Comparison of ENCODE assay signal across 19 cellular contexts in the genomic region with DNA sequence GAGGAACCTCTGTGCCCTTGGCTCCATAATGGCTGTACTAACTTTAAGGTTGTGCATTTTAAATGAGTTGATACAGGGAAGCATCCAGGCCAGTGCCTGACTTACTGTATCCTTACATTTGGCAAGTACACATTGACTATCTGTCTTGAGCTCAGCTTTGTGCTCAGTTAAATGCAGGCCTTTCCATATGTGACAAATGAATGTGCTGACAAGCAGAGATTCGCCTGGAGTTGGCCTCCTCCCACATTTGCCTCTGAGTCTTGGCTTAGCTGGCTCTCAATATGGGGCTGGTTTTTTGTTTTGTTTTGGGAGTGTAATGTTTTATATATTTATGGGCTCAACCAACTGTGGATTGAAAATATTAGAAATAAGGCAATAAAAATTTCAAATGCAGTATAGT. TPM values are rescaled to one million over a fixed set of nuclear protein-coding genes. Genes with fewer than 3 reads are reported as not detected.
DNase-seq lines count a peak whose midpoint lies in the region; ATAC-seq and TF ChIP-seq lines count a peak whose summit lies in the region.
"Had no signal": no experiment of that assay in that cellular context is flagged by ENCODE, and none has a peak within 500 bp of the region (broad histone marks: within the 10 kb centered on the region; RNA-seq: fewer than 3 reads in every experiment).

No MANE protein-coding gene starts in this region.

- peaks cover 96% of the 10 kb centered on the region for H3K79me2 ChIP-seq in GM23338 (replicated peaks; ENCODE audit: insufficient read depth)

- no peaks in the 10 kb centered on the region for H3K9me3 Mint-ChIP-seq in GM23338
- peaks cover 3% of the 10 kb centered on the region for H3K9me3 Mint-ChIP-seq in mesothelial cell of epicardium
- H3K9me3 Mint-ChIP-seq in activated CD4-positive, alpha-beta memory T cell treated with anti-CD3 and anti-CD28 coated beads, Interleukin-2, amount 10 ng/mL, durations not matched to agents 7 days and 5 days: no peaks in the 10 kb centered on the region
- H3K9me3 Mint-ChIP-seq: CD4-positive, alpha-beta T cell had no signal

- H3K27me3 ChIP-seq in GM23338 (ENCODE audit: insufficient read depth): no peaks in the 10 kb centered on the region
- no peaks in the 10 kb centered on the region for H3K27me3 ChIP-seq in spleen (replicated peaks in 1 of 7)

- intact Hi-C loops in spleen (cut with DNase I; ENCODE audit: low total_unique reads): no loop called here

- H3K4me1 ChIP-seq in GM23338 (ENCODE audit: insufficient read depth) (peaks cover 91% of the 10 kb centered on the region), spleen (peaks cover 0 to 6% (median 2%) of the 10 kb centered on the region in 6 donors)

- peak overlapping the region; percentile 48 for H3K4me3 Mint-ChIP-seq in GM23338
- H3K4me3 Mint-ChIP-seq in mesothelial cell of epicardium: no peak overlapping the region
- H3K4me3 Mint-ChIP-seq in activated CD4-positive, alpha-beta memory T cell treated with anti-CD3 and anti-CD28 coated beads, Interleukin-2, amount 10 ng/mL, durations not matched to agents 7 days and 5 days: no peak overlapping the region
- H3K4me3 Mint-ChIP-seq: CD4-positive, alpha-beta T cell had no signal

- H3K27ac Mint-ChIP-seq in GM23338 (no peak overlapping the region), mesothelial cell of epicardium (peak overlapping the region; percentile 60)
- no peak overlapping the region for H3K27ac Mint-ChIP-seq in activated CD4-positive, alpha-beta memory T cell treated with anti-CD3 and anti-CD28 coated beads, Interleukin-2, amount 10 ng/mL, durations not matched to agents 7 days and 5 days
- H3K27ac Mint-ChIP-seq: CD4-positive, alpha-beta T cell had no signal

- H3F3A ChIP-seq in GM23338 (replicated peaks; ENCODE audit: low read depth): peaks cover 31% of the 10 kb centered on the region

- TF ChIP-seq POLR2A in erythroblast (IDR thresholded peaks at IDR 0.05; ENCODE audit: low read length): no peak
- no peak for TF ChIP-seq POLR2A in spleen (IDR thresholded peaks at IDR 0.05)

- H3K36me3 ChIP-seq in GM23338 (ENCODE audit: insufficient read depth): no peaks in the 10 kb centered on the region
- no peaks in the 10 kb centered on the region for H3K36me3 ChIP-seq in spleen

- no peak for ATAC-seq in GM23338
- ATAC-seq: Panc1 had no signal

- H3K4me2 ChIP-seq in GM23338: peak overlapping the region; percentile 76

- H4K20me1 ChIP-seq in GM23338 (replicated peaks; ENCODE audit: insufficient read depth): peaks cover 80% of the 10 kb centered on the region

- H3K36me3 Mint-ChIP-seq in GM23338 (ENCODE audit: low read depth) (peaks cover 18% of the 10 kb centered on the region; the same call in 2 of the 3 replicates), mesothelial cell of epicardium (no peaks in the 10 kb centered on the region)
- H3K36me3 Mint-ChIP-seq in activated CD4-positive, alpha-beta memory T cell treated with anti-CD3 and anti-CD28 coated beads, Interleukin-2, amount 10 ng/mL, durations not matched to agents 7 days and 5 days (ENCODE audit: low read depth): no peaks in the 10 kb centered on the region

- POLR2A ChIA-PET in activated CD4-positive, alpha-beta memory T cell treated with anti-CD3 and anti-CD28 coated beads, Interleukin-2, amount 10 ng/mL, durations not matched to agents 7 days and 5 days (lab: Charles Lee): no interaction called here

- no peak overlapping the region for H2AFZ ChIP-seq in GM23338

- 82 to 94% (median 88%) methylated on average over 1 of the region's 1 CpG for WGBS in spleen, 5 donors

- H3K4me3 ChIP-seq in GM23338: peak overlapping the region; percentile 46; the same call in 1 of the 2 replicates
- no peak overlapping the region for H3K4me3 ChIP-seq in spleen

- TF ChIP-seq CTCF in GM23338 (conservative IDR thresholded peaks at IDR 0.05; ENCODE audit: low read depth in 2 of 2): no peak
- no peak for TF ChIP-seq CTCF in mesothelial cell of epicardium (IDR thresholded peaks at IDR 0.05; ENCODE audit: unreplicated experiment)
- no peak for TF ChIP-seq CTCF in spleen (IDR thresholded peaks at IDR 0.05 in 8 of 11, conservative IDR thresholded peaks at IDR 0.05 in 3 of 11)

- H3K4me1 Mint-ChIP-seq in GM23338 (peaks cover 95% of the 10 kb centered on the region), mesothelial cell of epicardium (peaks cover 70% of the 10 kb centered on the region)
- peaks cover 9% of the 10 kb centered on the region for H3K4me1 Mint-ChIP-seq in activated CD4-positive, alpha-beta memory T cell treated with anti-CD3 and anti-CD28 coated beads, Interleukin-2, amount 10 ng/mL, durations not matched to agents 7 days and 5 days

- no peaks in the 10 kb centered on the region for H3K9me2 ChIP-seq in GM23338 (ENCODE audit: insufficient read depth)

- no peak overlapping the region for H3K27ac ChIP-seq in GM23338 (ENCODE audit: low read depth)
- H3K27ac ChIP-seq in spleen: no peak overlapping the region

- CTCF ChIA-PET in activated CD4-positive, alpha-beta memory T cell treated with anti-CD3 and anti-CD28 coated beads, Interleukin-2, amount 10 ng/mL, durations not matched to agents 7 days and 5 days (lab: Charles Lee): no interaction called here

- H3K27me3 Mint-ChIP-seq in GM23338 (ENCODE audit: insufficient read depth, low read depth, poor library complexity): peaks cover 45% of the 10 kb centered on the region
- H3K27me3 Mint-ChIP-seq in mesothelial cell of epicardium (ENCODE audit: low read depth): no peaks in the 10 kb centered on the region
- H3K27me3 Mint-ChIP-seq in activated CD4-positive, alpha-beta memory T cell treated with anti-CD3 and anti-CD28 coated beads, Interleukin-2, amount 10 ng/mL, durations not matched to agents 7 days and 5 days: peaks cover 9% of the 10 kb centered on the region
- H3K27me3 Mint-ChIP-seq: CD4-positive, alpha-beta T cell had no signal

- H3K9me3 ChIP-seq in spleen: no peaks in the 10 kb centered on the region

- DNase-seq in GM23338 (ENCODE audit: low spot score) (no peak), NCI-H226 (peak; percentile 33), erythroblast (lab: John Stamatoyannopoulos, UW) (peak; percentile 46 to 51), mesothelial cell of epicardium (ENCODE audit: low spot score in 2 of 2, unreplicated experiment in 2 of 2) (no peak), DMS 273 (lab: John Stamatoyannopoulos, UW; ENCODE audit: unreplicated experiment) (no peak), spleen (no peak), NCI-H1694 treated with DMSO at 0.1 percent for 48 hours (lab: John Stamatoyannopoulos, UW) (no peak)
- no peak for DNase-seq in activated CD4-positive, alpha-beta memory T cell treated with anti-CD3 and anti-CD28 coated beads, Interleukin-2, amount 10 ng/mL, durations not matched to agents 7 days and 5 days
- DNase-seq: AML-193; CD4-positive, alpha-beta T cell; DND-41; GDM1; NCI-H1105; NCI-H187; NCI-H510A; NCI-H82; SHP77 treated with DMSO at 0.1 percent for 48 hours had no signal

TF ChIP-seq in GM23338, 12 proteins besides CTCF, POLR2A, EP300 and RAD21:
- TF ChIP-seq ZNF114 (CRISPR knock-in tag; IDR thresholded peaks at IDR 0.05): no peak
TF ChIP-seq in GM23338: peak in this region for 0.

RNA-seq across cellular contexts. Expression of a gene that starts 29.7 kb away (rescaled TPM):
- 318 and 346 TPM in 2 replicates for total RNA-seq in GM23338 (2014; rRNA removed; shearing (Covaris generic))
- polyA plus RNA-seq in GM23338 (2016; fragmentation: Nextera tagmentation; extraction: Ambion mirVana): 71.2 and 71.5 TPM in 2 replicates
- 2.7 to 3.1 TPM (median 3.0 TPM) in 3 replicates for total RNA-seq in mesothelial cell of epicardium
- total RNA-seq in spleen: under 1 TPM in 3 of 7 donors, not detected in 4; 0.03 to 0.09 (median 0.03) TPM
- under 1 TPM in 2 of 3 donors, not detected in 1; under 0.01 to 0.02 TPM for polyA plus RNA-seq in spleen
- not detected for total RNA-seq in activated CD4-positive, alpha-beta memory T cell treated with anti-CD3 and anti-CD28 coated beads, Interleukin-2, amount 10 ng/mL, durations not matched to agents 7 days and 5 days
- total RNA-seq: HT-29 had no signal

Comparison
In these comparisons a context has a peak if more than half of its experiments do, and no peak if none do; other contexts are left out.
1. DNase-seq: peak in NCI-H226 (single experiment) and erythroblast (2 of 2); none in GM23338 (single experiment), mesothelial cell of epicardium (0 of 2), DMS 273 (single experiment), spleen (single experiment), NCI-H1694 treated with DMSO at 0.1 percent for 48 hours (single experiment) and activated CD4-positive, alpha-beta memory T cell treated with anti-CD3 and anti-CD28 coated beads, Interleukin-2, amount 10 ng/mL, durations not matched to agents 7 days and 5 days (single experiment).
2. RNA of a gene that starts 29.7 kb away (total RNA-seq): 318 to 346 TPM in GM23338; 2.7 to 3.1 TPM in mesothelial cell of epicardium, not detected in activated CD4-positive, alpha-beta memory T cell treated with anti-CD3 and anti-CD28 coated beads, Interleukin-2, amount 10 ng/mL, durations not matched to agents 7 days and 5 days and 0.03 to 0.09 TPM in spleen; every median in the first group is over 10 times any median in the second.